19 cellular contexts compared by ENCODE assay signal in genomic region chr7:70318511-70318910, GRCh38.
DNase-seq lines count a peak whose midpoint lies in the region; ATAC-seq and TF ChIP-seq lines count a peak whose summit lies in the region.
"Had no signal": no experiment of that assay in that cellular context is flagged by ENCODE, and none has a peak within 500 bp of the region (broad histone marks: within the 10 kb centered on the region; RNA-seq: fewer than 3 reads in every experiment).

No MANE protein-coding gene starts in this region.

- WGBS in endodermal cell (ENCODE audit: insufficient coverage in 1 of 2, insufficient read length in 1 of 2), 2 experiments: 94% methylated on average over 1 of the region's 1 CpG; no CpG with 5 or more reads in 1 of the 2 experiments

- H3K9me3 ChIP-seq in endodermal cell (ENCODE audit: control insufficient read depth, low read length): no peaks in the 10 kb centered on the region
- H3K9me3 ChIP-seq: Caco-2 had no signal

- H3K4me1 ChIP-seq in endodermal cell (ENCODE audit: control insufficient read depth, insufficient read depth, low read length): peaks cover 43% of the 10 kb centered on the region
- H3K4me1 ChIP-seq: Caco-2 had no signal

- no peak for TF ChIP-seq CTCF in endodermal cell (conservative IDR thresholded peaks at IDR 0.05)

- peak overlapping the region; percentile 66 for H3K4me3 ChIP-seq in endodermal cell (ENCODE audit: low read length)
- H3K4me3 ChIP-seq: K562 had no signal

- POLR2A ChIA-PET in activated naive CD8-positive, alpha-beta T cell treated with anti-CD3 and anti-CD28 coated beads, Interleukin-2, amount 10 ng/mL, durations not matched to agents 7 days and 5 days (lab: Charles Lee): interaction anchor here (1.3 kb wide), 1 partner anchor 16 kb away, joined by 4 read pairs; no protein-coding TSS in a partner anchor
- POLR2A ChIA-PET in T-cell (lab: Charles Lee): no interaction called here

- H3K27ac ChIP-seq in endodermal cell (ENCODE audit: low read depth, low read length): no peak overlapping the region

- peaks cover 5% of the 10 kb centered on the region for H3K9me3 Mint-ChIP-seq in activated naive CD8-positive, alpha-beta T cell treated with anti-CD3 and anti-CD28 coated beads, Interleukin-2, amount 10 ng/mL, durations not matched to agents 7 days and 5 days
- peaks cover 2% of the 10 kb centered on the region for H3K9me3 Mint-ChIP-seq in activated naive CD8-positive, alpha-beta T cell treated with anti-CD3 and anti-CD28 coated beads for 36 hours
- H3K9me3 Mint-ChIP-seq in T-cell (peaks cover 0 to 8% (median 4%) of the 10 kb centered on the region in 3 donors), endodermal cell (no peaks in the 10 kb centered on the region)
- H3K9me3 Mint-ChIP-seq: H9 had no signal

- peak overlapping the region; percentile 82 for H3K27ac Mint-ChIP-seq in activated naive CD8-positive, alpha-beta T cell treated with anti-CD3 and anti-CD28 coated beads, Interleukin-2, amount 10 ng/mL, durations not matched to agents 7 days and 5 days
- no peak overlapping the region for H3K27ac Mint-ChIP-seq in activated naive CD8-positive, alpha-beta T cell treated with anti-CD3 and anti-CD28 coated beads for 36 hours
- H3K27ac Mint-ChIP-seq in T-cell (peak overlapping the region in 1 of 2 donors; percentile 59), endodermal cell (no peak overlapping the region)
- H3K27ac Mint-ChIP-seq: H9 had no signal

- no peaks in the 10 kb centered on the region for H3K27me3 ChIP-seq in endodermal cell (ENCODE audit: control insufficient read depth, insufficient read depth, low read length, poor library complexity, severe bottlenecking)

- ATAC-seq in activated naive CD8-positive, alpha-beta T cell treated with anti-CD3 and anti-CD28 coated beads, Interleukin-2, amount 10 ng/mL, durations not matched to agents 7 days and 5 days (ENCODE audit: low read depth): peak; percentile 96
- peak; percentile 51 to 74 (median 64) for ATAC-seq in T-cell (replicated peaks in 1 of 4)
- no peak for ATAC-seq in HG03571 (IDR thresholded peaks at IDR 0.05; ENCODE audit: unreplicated experiment)
- ATAC-seq in HG03045 (IDR thresholded peaks at IDR 0.05; ENCODE audit: unreplicated experiment): no peak
- ATAC-seq: K562 had no signal

- peak overlapping the region; percentile 66 for H3K4me3 Mint-ChIP-seq in activated naive CD8-positive, alpha-beta T cell treated with anti-CD3 and anti-CD28 coated beads, Interleukin-2, amount 10 ng/mL, durations not matched to agents 7 days and 5 days
- H3K4me3 Mint-ChIP-seq in activated naive CD8-positive, alpha-beta T cell treated with anti-CD3 and anti-CD28 coated beads for 36 hours: no peak overlapping the region
- peak overlapping the region in 1 of 3 donors; percentile 16 for H3K4me3 Mint-ChIP-seq in T-cell
- no peak overlapping the region for H3K4me3 Mint-ChIP-seq in endodermal cell
- H3K4me3 Mint-ChIP-seq: H9 had no signal

- peak overlapping the region; percentile 6 for H3K9ac ChIP-seq in endodermal cell (ENCODE audit: extremely low read depth, low read length, poor library complexity, severe bottlenecking)

- H3K36me3 ChIP-seq in endodermal cell (ENCODE audit: control insufficient read depth, insufficient read depth, low read length): no peaks in the 10 kb centered on the region

- CTCF ChIA-PET in T-cell (lab: Charles Lee): interaction anchor here in 1 of 2 donors (0.7 kb wide), 1 partner anchor 267 kb away, joined by 3 read pairs; no protein-coding TSS in a partner anchor

- DNase-seq in activated naive CD8-positive, alpha-beta T cell treated with anti-CD3 and anti-CD28 coated beads, Interleukin-2, amount 10 ng/mL, durations not matched to agents 7 days and 5 days: no peak
- DNase-seq in activated naive CD8-positive, alpha-beta T cell treated with anti-CD3 and anti-CD28 coated beads for 36 hours: no peak
- DNase-seq in T-cell (peak in 1 of 34 experiments; percentile 7), endodermal cell (no peak), HuH-7 (ENCODE audit: low spot score) (no peak)
- DNase-seq: C1 segment of cervical spinal cord, Caco-2, DMS153, GF-D8, H9, NCI-H1105, NCI-H2081, NCI-H2171 treated with DMSO at 0.1 percent for 48 hours, NCI-H446, OCI-M1, Right ventricle myocardium superior had no signal

- H3K36me3 Mint-ChIP-seq in activated naive CD8-positive, alpha-beta T cell treated with anti-CD3 and anti-CD28 coated beads, Interleukin-2, amount 10 ng/mL, durations not matched to agents 7 days and 5 days: peaks cover 8% of the 10 kb centered on the region
- H3K36me3 Mint-ChIP-seq in activated naive CD8-positive, alpha-beta T cell treated with anti-CD3 and anti-CD28 coated beads for 36 hours: no peaks in the 10 kb centered on the region
- no peaks in the 10 kb centered on the region for H3K36me3 Mint-ChIP-seq in T-cell
- no peaks in the 10 kb centered on the region for H3K36me3 Mint-ChIP-seq in endodermal cell (ENCODE audit: low read depth)

- peaks cover 43% of the 10 kb centered on the region for H3K4me1 Mint-ChIP-seq in activated naive CD8-positive, alpha-beta T cell treated with anti-CD3 and anti-CD28 coated beads, Interleukin-2, amount 10 ng/mL, durations not matched to agents 7 days and 5 days
- peaks cover 21% of the 10 kb centered on the region for H3K4me1 Mint-ChIP-seq in activated naive CD8-positive, alpha-beta T cell treated with anti-CD3 and anti-CD28 coated beads for 36 hours
- H3K4me1 Mint-ChIP-seq in T-cell (peaks cover 22 to 49% (median 35%) of the 10 kb centered on the region in 3 donors), endodermal cell (peaks cover 50% of the 10 kb centered on the region)

- peaks cover 9% of the 10 kb centered on the region for H3K27me3 Mint-ChIP-seq in activated naive CD8-positive, alpha-beta T cell treated with anti-CD3 and anti-CD28 coated beads, Interleukin-2, amount 10 ng/mL, durations not matched to agents 7 days and 5 days
- H3K27me3 Mint-ChIP-seq in activated naive CD8-positive, alpha-beta T cell treated with anti-CD3 and anti-CD28 coated beads for 36 hours: no peaks in the 10 kb centered on the region
- no peaks in the 10 kb centered on the region for H3K27me3 Mint-ChIP-seq in T-cell
- no peaks in the 10 kb centered on the region for H3K27me3 Mint-ChIP-seq in endodermal cell (ENCODE audit: insufficient read depth)

Comparison
In these comparisons a context has a peak if more than half of its experiments do, and no peak if none do; other contexts are left out.
1. ATAC-seq: peak in activated naive CD8-positive, alpha-beta T cell treated with anti-CD3 and anti-CD28 coated beads, Interleukin-2, amount 10 ng/mL, durations not matched to agents 7 days and 5 days (single experiment) and T-cell (4 of 4); none in HG03571 (single experiment) and HG03045 (single experiment).